Comparison of ENCODE assay signal across 1 cellular context in the genomic region with DNA sequence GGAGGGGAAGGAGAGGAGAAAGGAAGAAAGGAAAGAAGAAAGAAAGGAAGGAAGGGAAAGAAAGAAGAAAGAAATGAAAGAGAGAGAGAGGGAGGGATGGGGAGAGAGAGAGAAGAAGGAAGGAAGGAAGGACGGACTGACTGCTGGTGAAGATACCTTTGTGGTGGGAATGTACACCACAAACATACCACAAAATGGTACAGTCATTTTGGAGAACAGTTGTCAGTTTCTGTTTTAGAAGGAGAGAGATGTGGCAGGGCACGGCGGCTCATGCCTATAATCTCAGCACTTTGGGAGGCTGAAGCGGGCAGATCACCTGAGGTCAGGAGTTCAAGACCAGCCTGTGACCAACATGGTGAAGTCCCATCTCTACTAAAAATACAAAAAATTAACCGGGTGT.
TF ChIP-seq lines count a peak whose summit lies in the region.

No MANE protein-coding gene starts in this region.

TF ChIP-seq in H1, 55 proteins besides CTCF, POLR2A, EP300 and RAD21:
- TF ChIP-seq RXRA (IDR thresholded peaks at IDR 0.05; ENCODE audit: insufficient read depth, low read depth, low read length) (no peak), TAF1 (IDR thresholded peaks at IDR 0.05; ENCODE audit: low read depth, low read length) (no peak), SP1 (IDR thresholded peaks at IDR 0.05; ENCODE audit: low read depth, low read length) (no peak), CHD1 (IDR thresholded peaks at IDR 0.05; ENCODE audit: low read depth, low read length) (no peak)
- TF ChIP-seq, protein P1, sequence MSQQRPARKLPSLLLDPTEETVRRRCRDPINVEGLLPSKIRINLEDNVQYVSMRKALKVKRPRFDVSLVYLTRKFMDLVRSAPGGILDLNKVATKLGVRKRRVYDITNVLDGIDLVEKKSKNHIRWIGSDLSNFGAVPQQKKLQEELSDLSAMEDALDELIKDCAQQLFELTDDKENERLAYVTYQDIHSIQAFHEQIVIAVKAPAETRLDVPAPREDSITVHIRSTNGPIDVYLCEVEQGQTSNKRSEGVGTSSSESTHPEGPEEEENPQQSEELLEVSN (IDR thresholded peaks at IDR 0.05): no peak
- TF ChIP-seq, protein P2, sequence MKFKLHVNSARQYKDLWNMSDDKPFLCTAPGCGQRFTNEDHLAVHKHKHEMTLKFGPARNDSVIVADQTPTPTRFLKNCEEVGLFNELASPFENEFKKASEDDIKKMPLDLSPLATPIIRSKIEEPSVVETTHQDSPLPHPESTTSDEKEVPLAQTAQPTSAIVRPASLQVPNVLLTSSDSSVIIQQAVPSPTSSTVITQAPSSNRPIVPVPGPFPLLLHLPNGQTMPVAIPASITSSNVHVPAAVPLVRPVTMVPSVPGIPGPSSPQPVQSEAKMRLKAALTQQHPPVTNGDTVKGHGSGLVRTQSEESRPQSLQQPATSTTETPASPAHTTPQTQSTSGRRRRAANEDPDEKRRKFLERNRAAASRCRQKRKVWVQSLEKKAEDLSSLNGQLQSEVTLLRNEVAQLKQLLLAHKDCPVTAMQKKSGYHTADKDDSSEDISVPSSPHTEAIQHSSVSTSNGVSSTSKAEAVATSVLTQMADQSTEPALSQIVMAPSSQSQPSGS (IDR thresholded peaks at IDR 0.05; ENCODE audit: low read length): no peak
TF ChIP-seq in H1: peak in this region for 0.
